In genomic region chr10:51698473-51699063, GRCh38 we compare ENCODE assay signal across 9 cellular contexts. TPM values are rescaled to one million over a fixed set of nuclear protein-coding genes. Genes with fewer than 3 reads are reported as not detected.
A peak's percentile ranks its signal among the peaks of the same experiment; 100 is the strongest.
DNase-seq lines count a peak whose midpoint lies in the region; ATAC-seq and TF ChIP-seq lines count a peak whose summit lies in the region.
"Had no signal": no experiment of that assay in that cellular context is flagged by ENCODE, and none has a peak within 500 bp of the region (broad histone marks: within the 10 kb centered on the region; RNA-seq: fewer than 3 reads in every experiment).

No MANE protein-coding gene starts in this region.

- POLR2A ChIA-PET in MCF 10A (lab: Yijun Ruan, JAX) = interaction anchor here (0.6 to 1.2 kb wide), 4 partner anchors 17 to 573 kb away, joined by 3 to 4 read pairs (median 4); no protein-coding TSS in a partner anchor

- H3K27me3 Mint-ChIP-seq in activated T-cell treated with anti-CD3 and anti-CD28 coated beads, Interleukin-2, amount 50 U/mL, for 4 hours (ENCODE audit: low read depth) = no peaks in the 10 kb centered on the region
- H3K27me3 Mint-ChIP-seq in MCF 10A (ENCODE audit: insufficient read depth, unreplicated experiment) = no peaks in the 10 kb centered on the region

- peaks cover 48% of the 10 kb centered on the region for H3K4me1 Mint-ChIP-seq in activated T-cell treated with anti-CD3 and anti-CD28 coated beads, Interleukin-2, amount 50 U/mL, for 4 hours (ENCODE audit: low read depth)
- peaks cover 16% of the 10 kb centered on the region for H3K4me1 Mint-ChIP-seq in MCF 10A (ENCODE audit: insufficient read depth, unreplicated experiment)

- H3K27ac Mint-ChIP-seq in MCF 10A (ENCODE audit: low read depth, unreplicated experiment) = peak overlapping the region; percentile 100

- TF ChIP-seq EP300 in upper lobe of left lung (IDR thresholded peaks at IDR 0.05) = no peak

- TF ChIP-seq CTCF in MCF 10A (IDR thresholded peaks at IDR 0.05; ENCODE audit: unreplicated experiment) (no peak), lower lobe of right lung (IDR thresholded peaks at IDR 0.05) (no peak), upper lobe of left lung (IDR thresholded peaks at IDR 0.05) (no peak)

- WGBS in upper lobe of left lung, 2 donors = 76 to 93% methylated on average over 4 to 7 of the region's 8 CpGs

- peak overlapping the region; percentile 81 for H3K4me3 ChIP-seq in lower lobe of right lung
- peak overlapping the region; percentile 57 to 89 (median 73) for H3K4me3 ChIP-seq in upper lobe of left lung

- H3K36me3 Mint-ChIP-seq in activated T-cell treated with anti-CD3 and anti-CD28 coated beads, Interleukin-2, amount 50 U/mL, for 4 hours (ENCODE audit: insufficient read depth) = peaks cover 31% of the 10 kb centered on the region
- H3K36me3 Mint-ChIP-seq in MCF 10A (ENCODE audit: insufficient read depth, unreplicated experiment) = peaks cover 42% of the 10 kb centered on the region

- intact Hi-C loops in MCF 10A (cut with micrococcal nuclease) (no loop called here), lower lobe of right lung (cut with DNase I) (no loop called here)

- H3K27me3 ChIP-seq in lower lobe of right lung (ENCODE audit: low read depth) (no peaks in the 10 kb centered on the region), upper lobe of left lung (no peaks in the 10 kb centered on the region)

- no peak for ATAC-seq in activated T-cell treated with anti-CD3 and anti-CD28 coated beads, Interleukin-2, amount 50 U/mL, for 4 hours
- ATAC-seq in lower lobe of right lung (peak in 1 of 2 donors; percentile 8), upper lobe of left lung (ENCODE audit: low FRiP score in 2 of 2) (no peak), GM18907 (IDR thresholded peaks at IDR 0.05; ENCODE audit: unreplicated experiment) (no peak)

- no peaks in the 10 kb centered on the region for H3K9me3 ChIP-seq in lower lobe of right lung
- no peaks in the 10 kb centered on the region for H3K9me3 ChIP-seq in upper lobe of left lung

- TF ChIP-seq POLR2A in upper lobe of left lung (IDR thresholded peaks at IDR 0.05) = no peak

- H3K27ac ChIP-seq in lower lobe of right lung (peak overlapping the region; percentile 97), upper lobe of left lung (peak overlapping the region; percentile 93 to 97 (median 93))

- no peaks in the 10 kb centered on the region for H3K9me3 Mint-ChIP-seq in activated T-cell treated with anti-CD3 and anti-CD28 coated beads, Interleukin-2, amount 50 U/mL, for 4 hours
- H3K9me3 Mint-ChIP-seq in MCF 10A (ENCODE audit: unreplicated experiment) = no peaks in the 10 kb centered on the region

- CTCF ChIA-PET in MCF 10A (lab: Yijun Ruan, JAX) = interaction anchor here (0.6 to 2.2 kb wide), 5 partner anchors 16 to 613 kb away, joined by 3 to 10 read pairs (median 3); no protein-coding TSS in a partner anchor

- no peak for DNase-seq in activated T-cell treated with anti-CD3 and anti-CD28 coated beads, Interleukin-2, amount 50 U/mL, for 4 hours
- DNase-seq in activated T-cell treated with anti-CD3 and anti-CD28 coated beads, Interleukin-2, amount 50 U/mL, for 48 hours = no peak
- DNase-seq in MCF 10A (ENCODE audit: unreplicated experiment) (no peak), lower lobe of right lung (no peak), upper lobe of left lung (no peak), NCI-H1048 (lab: John Stamatoyannopoulos, UW) (no peak), NCI-H510A treated with DMSO at 0.1 percent for 48 hours (lab: John Stamatoyannopoulos, UW) (no peak)
- DNase-seq: NCI-H1105 treated with DMSO at 0.1 percent for 48 hours had no signal

- BruUV-seq in MCF 10A (replicated peaks; lab: Mats Ljungman, UMichigan) = no TSS peak

- H3K36me3 ChIP-seq in lower lobe of right lung (no peaks in the 10 kb centered on the region), upper lobe of left lung (peaks cover 0 to 9% (median 2%) of the 10 kb centered on the region in 4 donors)

- H3K4me3 Mint-ChIP-seq in activated T-cell treated with anti-CD3 and anti-CD28 coated beads, Interleukin-2, amount 50 U/mL, for 4 hours = peak overlapping the region; percentile 100
- H3K4me3 Mint-ChIP-seq in MCF 10A (ENCODE audit: unreplicated experiment) = peak overlapping the region; percentile 99

- H3K4me1 ChIP-seq in lower lobe of right lung = peaks cover 49% of the 10 kb centered on the region
- H3K4me1 ChIP-seq in upper lobe of left lung = peaks cover 17 to 35% (median 30%) of the 10 kb centered on the region in 4 donors

RNA-seq across cellular contexts. Expression of gene CSTF2T, which starts 0.8 kb away (rescaled TPM):
- 10 to 100 TPM; 31.2 to 34.3 (median 32.4) TPM for total RNA-seq in activated T-cell treated with anti-CD3 and anti-CD28 coated beads, Interleukin-2, amount 50 U/mL, for 4 hours
- total RNA-seq in MCF 10A (2022) (15.7 and 18.0 TPM in 2 replicates), lower lobe of right lung (16.4 TPM), upper lobe of left lung (10 to 100 TPM in 5 of 6 donors, 1 to 10 TPM in 1; 9.7 to 19.0 (median 14.7) TPM)
